Comparison of ENCODE assay signal across 1 cellular context in genomic region chr17:15963670-15964110, GRCh38.
A peak's percentile ranks its signal among the peaks of the same experiment; 100 is the strongest.
TF ChIP-seq lines count a peak whose summit lies in the region.

No MANE protein-coding gene starts in this region.

TF ChIP-seq in HepG2, 621 proteins besides CTCF, POLR2A, EP300 and RAD21:
- TF ChIP-seq FLYWCH1 (CRISPR knock-in tag; IDR thresholded peaks at IDR 0.05) (no peak), STAG1 (CRISPR knock-in tag; IDR thresholded peaks at IDR 0.05) (no peak), HOXD1 (CRISPR knock-in tag; IDR thresholded peaks at IDR 0.05) (no peak), ZNF687 (CRISPR knock-in tag; IDR thresholded peaks at IDR 0.05) (peak; percentile 35; the same call in 1 of the 2 replicates), ZNF768 (CRISPR knock-in tag; IDR thresholded peaks at IDR 0.05) (no peak), ZNF563 (CRISPR knock-in tag; IDR thresholded peaks at IDR 0.05) (no peak)
- TF ChIP-seq, protein P1, sequence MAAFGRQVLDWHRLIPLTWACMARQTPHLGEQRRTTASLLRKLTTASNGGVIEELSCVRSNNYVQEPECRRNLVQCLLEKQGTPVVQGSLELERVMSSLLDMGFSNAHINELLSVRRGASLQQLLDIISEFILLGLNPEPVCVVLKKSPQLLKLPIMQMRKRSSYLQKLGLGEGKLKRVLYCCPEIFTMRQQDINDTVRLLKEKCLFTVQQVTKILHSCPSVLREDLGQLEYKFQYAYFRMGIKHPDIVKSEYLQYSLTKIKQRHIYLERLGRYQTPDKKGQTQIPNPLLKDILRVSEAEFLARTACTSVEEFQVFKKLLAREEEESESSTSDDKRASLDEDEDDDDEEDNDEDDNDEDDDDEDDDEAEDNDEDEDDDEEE (CRISPR knock-in tag; IDR thresholded peaks at IDR 0.05) = no peak
